ENCODE assay signal across 8 cellular contexts in the genomic region with DNA sequence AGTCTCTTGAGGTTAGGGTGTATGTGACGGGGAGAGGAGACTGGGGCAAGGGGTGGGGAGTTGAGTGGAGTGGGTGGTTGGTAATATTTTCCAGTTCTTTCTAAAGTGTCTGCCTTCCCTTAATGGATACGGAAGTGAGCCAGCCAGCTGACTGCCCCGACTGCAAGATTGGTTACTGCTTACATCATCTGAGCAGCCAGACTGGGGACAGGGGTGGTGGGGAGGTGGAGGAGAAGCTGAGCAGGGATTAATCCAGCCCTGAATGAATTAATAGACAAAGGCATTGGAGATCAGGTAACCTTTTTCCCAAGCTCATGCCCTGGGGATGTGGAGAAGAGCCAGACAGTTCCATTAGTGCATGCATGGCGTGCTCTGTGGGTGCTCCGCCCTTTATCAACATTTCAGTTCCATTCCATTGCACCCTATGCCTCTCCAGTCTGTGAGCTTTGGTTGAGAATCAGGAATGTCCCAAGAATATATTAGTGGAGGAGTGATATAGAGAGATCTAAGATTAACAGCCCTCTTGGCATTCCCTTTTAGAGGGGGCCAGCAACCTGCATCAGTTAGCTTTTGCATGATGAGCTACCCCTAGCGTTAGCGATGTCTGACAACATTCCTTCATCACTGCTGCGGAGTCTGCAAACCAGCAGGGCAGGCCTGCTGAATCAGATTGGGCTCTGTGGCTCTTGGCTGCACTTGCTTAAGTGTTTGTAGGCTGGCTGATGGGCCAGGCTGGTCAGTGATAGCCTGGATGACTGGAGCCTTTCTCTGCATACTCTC.
DNase-seq lines count a peak whose midpoint lies in the region; ATAC-seq and TF ChIP-seq lines count a peak whose summit lies in the region.

No MANE protein-coding gene starts in this region.

- H3K36me3 ChIP-seq in osteoblast (ENCODE audit: insufficient read depth, low read length), result no peaks in the 10 kb centered on the region
- H3K36me3 ChIP-seq in CD4-positive, alpha-beta memory T cell (ENCODE audit: insufficient read depth, low read length), result no peaks in the 10 kb centered on the region

- H3K4me1 ChIP-seq in osteoblast (ENCODE audit: insufficient read depth, low read length), result no peaks in the 10 kb centered on the region
- H3K4me1 ChIP-seq in CD4-positive, alpha-beta memory T cell (ENCODE audit: insufficient read depth, low read length), result no peaks in the 10 kb centered on the region

- intact Hi-C loops in CD4-positive, alpha-beta memory T cell (cut with micrococcal nuclease), result no loop called here

- H3K27ac ChIP-seq in osteoblast (ENCODE audit: low read depth, low read length), result no peak overlapping the region
- no peak overlapping the region for H3K27ac ChIP-seq in CD4-positive, alpha-beta memory T cell (ENCODE audit: low read depth, low read length)

- H3K27me3 Mint-ChIP-seq in CD4-positive, alpha-beta memory T cell, result peaks cover 8 to 9% of the 10 kb centered on the region in 2 donors

- POLR2A ChIA-PET in CD4-positive, alpha-beta memory T cell (lab: Charles Lee; ENCODE audit: partially characterized antibody), result no interaction called here

- no peaks in the 10 kb centered on the region for H3K4me1 Mint-ChIP-seq in CD4-positive, alpha-beta memory T cell

- DNase-seq in DMS153 treated with DMSO at 0.1 percent for 48 hours (lab: John Stamatoyannopoulos, UW; ENCODE audit: unreplicated experiment) (peak; percentile 76), NCI-H526 (lab: John Stamatoyannopoulos, UW) (peak; percentile 51 to 59), osteoblast (ENCODE audit: insufficient read length, low spot score, missing footprints) (no peak), hepatic stellate cell (ENCODE audit: low spot score) (no peak)
- no peak for DNase-seq in CD4-positive, alpha-beta memory T cell

- H2AFZ ChIP-seq in osteoblast (ENCODE audit: low read length), result peak overlapping the region; percentile 35

- peaks cover 0 to 3% (median under 1%) of the 10 kb centered on the region in 8 donors for H3K9me3 Mint-ChIP-seq in CD4-positive, alpha-beta memory T cell

- no peaks in the 10 kb centered on the region for H3K79me2 ChIP-seq in osteoblast (ENCODE audit: insufficient read depth, low read length)

- H3K4me3 Mint-ChIP-seq in CD4-positive, alpha-beta memory T cell, result no peak overlapping the region

- H3K36me3 Mint-ChIP-seq in CD4-positive, alpha-beta memory T cell, result no peaks in the 10 kb centered on the region

- H3K27ac Mint-ChIP-seq in CD4-positive, alpha-beta memory T cell, result no peak overlapping the region

- no peaks in the 10 kb centered on the region for H4K20me1 ChIP-seq in osteoblast (ENCODE audit: insufficient read depth, low read length)

- no peak overlapping the region for H3K4me2 ChIP-seq in osteoblast (ENCODE audit: insufficient read depth, low read length)

- CTCF ChIA-PET in CD4-positive, alpha-beta memory T cell (lab: Charles Lee; ENCODE audit: partially characterized antibody), result no interaction called here

- peak; percentile 90 for ATAC-seq in esophagus mucosa
- ATAC-seq in GM21367 (IDR thresholded peaks at IDR 0.05; ENCODE audit: unreplicated experiment), result no peak
- ATAC-seq in GM18873 (IDR thresholded peaks at IDR 0.05; ENCODE audit: low FRiP score, unreplicated experiment), result no peak

- no peak overlapping the region for H3K4me3 ChIP-seq in osteoblast (ENCODE audit: insufficient read depth, low read length)
- H3K4me3 ChIP-seq in CD4-positive, alpha-beta memory T cell (ENCODE audit: low read length in 2 of 2), result no peak overlapping the region

- no peaks in the 10 kb centered on the region for H3K9me3 ChIP-seq in osteoblast (ENCODE audit: low read depth, low read length)
- H3K9me3 ChIP-seq in CD4-positive, alpha-beta memory T cell (ENCODE audit: control insufficient read depth in 1 of 2, low read length in 2 of 2), result no peaks in the 10 kb centered on the region

- peak; percentile 6 for TF ChIP-seq CTCF in osteoblast (IDR thresholded peaks at IDR 0.05; ENCODE audit: extremely low read depth, low read depth, low read length)

- peaks cover 7% of the 10 kb centered on the region for H3K27me3 ChIP-seq in osteoblast (ENCODE audit: insufficient read depth, low read length)
- H3K27me3 ChIP-seq in CD4-positive, alpha-beta memory T cell (ENCODE audit: insufficient read depth, low read length), result no peaks in the 10 kb centered on the region

Comparison
In these comparisons a context has a peak if more than half of its experiments do, and no peak if none do; other contexts are left out.
1. DNase-seq: peak in DMS153 treated with DMSO at 0.1 percent for 48 hours (single experiment) and NCI-H526 (2 of 2); none in osteoblast (single experiment), hepatic stellate cell (single experiment) and CD4-positive, alpha-beta memory T cell (0 of 5).